1 cellular context compared by ENCODE assay signal in the genomic region with DNA sequence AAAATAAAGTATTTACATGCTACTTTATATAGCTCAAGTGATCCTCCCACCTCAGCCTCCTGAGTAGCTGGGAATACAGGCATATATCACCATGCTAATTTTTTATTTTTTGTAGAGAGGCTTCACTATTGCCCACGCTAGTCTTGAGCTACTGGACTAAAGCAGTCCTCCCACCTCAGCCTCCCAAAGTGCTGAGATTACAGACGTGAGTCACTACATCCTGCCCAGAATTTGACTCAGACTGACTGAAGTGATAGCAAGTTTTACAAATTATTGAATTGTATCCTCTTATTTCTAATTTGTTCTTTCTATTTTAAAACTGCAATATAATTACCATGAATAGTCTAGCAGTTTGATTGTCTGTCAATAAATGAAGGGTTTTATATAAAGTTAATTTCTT.
TF ChIP-seq lines count a peak whose summit lies in the region.

No MANE protein-coding gene starts in this region.

TF ChIP-seq in IMR-90, 13 proteins besides CTCF, POLR2A, EP300 and RAD21:
- no peak for TF ChIP-seq CEBPB (IDR thresholded peaks at IDR 0.05; ENCODE audit: low read depth, low read length)
- no peak for TF ChIP-seq BHLHE40 (IDR thresholded peaks at IDR 0.05; ENCODE audit: low read depth, low read length)
- no peak for TF ChIP-seq FOS (IDR thresholded peaks at IDR 0.05; ENCODE audit: low read depth, low read length)
- no peak for TF ChIP-seq MXI1 (IDR thresholded peaks at IDR 0.05; ENCODE audit: borderline replicate concordance, low read depth, low read length)
- TF ChIP-seq CHD1 (IDR thresholded peaks at IDR 0.05; ENCODE audit: low read depth, low read length), result no peak
- TF ChIP-seq MAFK (IDR thresholded peaks at IDR 0.05; ENCODE audit: low read depth, low read length), result no peak
- no peak for TF ChIP-seq RCOR1 (IDR thresholded peaks at IDR 0.05; ENCODE audit: insufficient replicate concordance, low read length)
- TF ChIP-seq MAZ (IDR thresholded peaks at IDR 0.05; ENCODE audit: borderline replicate concordance, low read depth, low read length), result no peak
